ENCODE assay signal across 8 cellular contexts in genomic region chr1:182841368-182841988, GRCh38. TPM values are rescaled to one million over a fixed set of nuclear protein-coding genes. Genes with fewer than 3 reads are reported as not detected.
DNase-seq lines count a peak whose midpoint lies in the region; ATAC-seq, FAIRE-seq and TF ChIP-seq lines count a peak whose summit lies in the region.

No MANE protein-coding gene starts in this region.

- POLR2A ChIA-PET in A673 (lab: Charles Lee; ENCODE audit: low non-redundant PET) (interaction anchor here (0.6 kb wide), 1 partner anchor 228 kb away, joined by 3 read pairs; no protein-coding TSS in a partner anchor), WTC11 (lab: Charles Lee) (interaction anchor here (1.4 kb wide), 1 partner anchor 14 kb away, joined by 3 read pairs; no protein-coding TSS in a partner anchor)

- H3K4me1 ChIP-seq in A673 (ENCODE audit: insufficient read depth, low read length, poor library complexity, severe bottlenecking) (peaks cover 24% of the 10 kb centered on the region), iPS-18a (ENCODE audit: control insufficient read depth, low read depth, low read length) (peaks cover 23% of the 10 kb centered on the region)

- FAIRE-seq in GM19239 (lab: Jason Lieb, UNC) = peak; percentile 85

- no peak for TF ChIP-seq CTCF in A673 (conservative IDR thresholded peaks at IDR 0.05; ENCODE audit: low read depth, low read length)
- TF ChIP-seq CTCF in WTC11 (IDR thresholded peaks at IDR 0.05) = no peak

- BruUV-seq in A673 (replicated peaks; lab: Mats Ljungman, UMichigan) = no TSS peak

- H3K4me3 ChIP-seq in A673 (ENCODE audit: low read depth, low read length, poor library complexity, severe bottlenecking) = peak overlapping the region; percentile 79
- peak overlapping the region; percentile 100 for H3K4me3 ChIP-seq in iPS-18a (ENCODE audit: low read length)

- no peaks in the 10 kb centered on the region for H3K27me3 ChIP-seq in A673 (replicated peaks; ENCODE audit: insufficient read depth, low read depth, low read length, poor library complexity)
- H3K27me3 ChIP-seq in iPS-18a (ENCODE audit: control insufficient read depth, insufficient read depth, low read length) = no peaks in the 10 kb centered on the region

- H3K4me1 Mint-ChIP-seq in WTC11 = peaks cover 58% of the 10 kb centered on the region

- peak overlapping the region; percentile 45 for H3K27ac Mint-ChIP-seq in WTC11

- intact Hi-C loops in A673 (cut with micrococcal nuclease; ENCODE audit: unreplicated experiment) = no loop called here

- H3K27me3 Mint-ChIP-seq in WTC11 (ENCODE audit: low read depth) = no peaks in the 10 kb centered on the region

- H3K27ac ChIP-seq in A673 (ENCODE audit: low read depth, low read length, poor library complexity, severe bottlenecking) (no peak overlapping the region), iPS-18a (ENCODE audit: low read length) (no peak overlapping the region)

- CTCF ChIA-PET in A673 (lab: Charles Lee) = no interaction called here
- CTCF ChIA-PET in WTC11 (lab: Charles Lee) = no interaction called here

- H3K36me3 ChIP-seq in A673 (ENCODE audit: insufficient read depth, low read length, poor library complexity, severe bottlenecking) = peaks cover 47% of the 10 kb centered on the region
- peaks cover 41% of the 10 kb centered on the region for H3K36me3 ChIP-seq in iPS-18a (ENCODE audit: control insufficient read depth, low read depth, low read length)

- DNase-seq in A673 (ENCODE audit: low spot score) (peak; percentile 46), GM19239 (ENCODE audit: insufficient read length, low spot score) (peak; percentile 17), WTC11 (ENCODE audit: low spot score) (no peak), SHP77 treated with DMSO at 0.1 percent for 48 hours (lab: John Stamatoyannopoulos, UW) (no peak), DMS53 (lab: John Stamatoyannopoulos, UW) (no peak)
- no peak for DNase-seq in stimulated activated CD4-positive, alpha-beta T cell treated with anti-CD3 and anti-CD28 coated beads, Interleukin-2, amount 100 ng/mL, for 48 hours

- H3K36me3 Mint-ChIP-seq in WTC11 = peaks cover 60% of the 10 kb centered on the region

- no peaks in the 10 kb centered on the region for H3K9me3 Mint-ChIP-seq in WTC11

- peak overlapping the region; percentile 6 for H3K9ac ChIP-seq in iPS-18a (ENCODE audit: low read length)

- no peaks in the 10 kb centered on the region for H3K9me3 ChIP-seq in A673 (ENCODE audit: low read depth, low read length, poor library complexity, severe bottlenecking)
- H3K9me3 ChIP-seq in iPS-18a (ENCODE audit: control insufficient read depth, low read depth, low read length) = no peaks in the 10 kb centered on the region

- no peak for ATAC-seq in WTC11
- no peak for ATAC-seq in GM21423 (IDR thresholded peaks at IDR 0.05; ENCODE audit: unreplicated experiment)

- peak overlapping the region; percentile 98 for H3K4me3 Mint-ChIP-seq in WTC11

TF ChIP-seq in WTC11, 78 proteins besides CTCF, POLR2A, EP300 and RAD21:
- TF ChIP-seq GRHL2 (CRISPR knock-in tag; IDR thresholded peaks at IDR 0.05; ENCODE audit: insufficient replicate concordance, severe bottlenecking) = no peak
- no peak for TF ChIP-seq ATF6 (CRISPR knock-in tag; IDR thresholded peaks at IDR 0.05)
- TF ChIP-seq SMAD3 (CRISPR knock-in tag; IDR thresholded peaks at IDR 0.05; ENCODE audit: borderline replicate concordance) = no peak
- TF ChIP-seq, protein P1, sequence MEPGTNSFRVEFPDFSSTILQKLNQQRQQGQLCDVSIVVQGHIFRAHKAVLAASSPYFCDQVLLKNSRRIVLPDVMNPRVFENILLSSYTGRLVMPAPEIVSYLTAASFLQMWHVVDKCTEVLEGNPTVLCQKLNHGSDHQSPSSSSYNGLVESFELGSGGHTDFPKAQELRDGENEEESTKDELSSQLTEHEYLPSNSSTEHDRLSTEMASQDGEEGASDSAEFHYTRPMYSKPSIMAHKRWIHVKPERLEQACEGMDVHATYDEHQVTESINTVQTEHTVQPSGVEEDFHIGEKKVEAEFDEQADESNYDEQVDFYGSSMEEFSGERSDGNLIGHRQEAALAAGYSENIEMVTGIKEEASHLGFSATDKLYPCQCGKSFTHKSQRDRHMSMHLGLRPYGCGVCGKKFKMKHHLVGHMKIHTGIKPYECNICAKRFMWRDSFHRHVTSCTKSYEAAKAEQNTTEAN (CRISPR knock-in tag; IDR thresholded peaks at IDR 0.05) = no peak
- no peak for TF ChIP-seq GTF2I (CRISPR knock-in tag; conservative IDR thresholded peaks at IDR 0.05)
- TF ChIP-seq ATF1 (CRISPR knock-in tag; IDR thresholded peaks at IDR 0.05) = no peak
- TF ChIP-seq, protein P2, sequence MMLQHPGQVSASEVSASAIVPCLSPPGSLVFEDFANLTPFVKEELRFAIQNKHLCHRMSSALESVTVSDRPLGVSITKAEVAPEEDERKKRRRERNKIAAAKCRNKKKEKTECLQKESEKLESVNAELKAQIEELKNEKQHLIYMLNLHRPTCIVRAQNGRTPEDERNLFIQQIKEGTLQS (CRISPR knock-in tag; conservative IDR thresholded peaks at IDR 0.05) = no peak
- no peak for TF ChIP-seq ZNF219 (CRISPR knock-in tag; IDR thresholded peaks at IDR 0.05; ENCODE audit: borderline replicate concordance)
- TF ChIP-seq SOX15 (CRISPR knock-in tag; IDR thresholded peaks at IDR 0.05) = no peak

RNA-seq across cellular contexts. Expression of gene DHX9, which starts 2.3 kb away (rescaled TPM):
- total RNA-seq in A673 (2021) (374 and 384 TPM in 2 replicates), WTC11 (2021) (227 to 280 TPM (median 239 TPM) in 3 replicates)

RNA-seq across cellular contexts. Expression of gene NPL, which starts 51.9 kb away (rescaled TPM):
- total RNA-seq in A673 (2021) (5.3 and 6.9 TPM in 2 replicates), WTC11 (2021) (3.4 to 4.1 TPM (median 3.6 TPM) in 3 replicates)

Comparison
In these comparisons a context has a peak if more than half of its experiments do, and no peak if none do; other contexts are left out.
1. DNase-seq: peak in A673 (single experiment) and GM19239 (single experiment); none in WTC11 (single experiment), SHP77 treated with DMSO at 0.1 percent for 48 hours (single experiment), DMS53 (single experiment) and stimulated activated CD4-positive, alpha-beta T cell treated with anti-CD3 and anti-CD28 coated beads, Interleukin-2, amount 100 ng/mL, for 48 hours (0 of 2).